ENCODE assay signal across 8 cellular contexts in the genomic region with DNA sequence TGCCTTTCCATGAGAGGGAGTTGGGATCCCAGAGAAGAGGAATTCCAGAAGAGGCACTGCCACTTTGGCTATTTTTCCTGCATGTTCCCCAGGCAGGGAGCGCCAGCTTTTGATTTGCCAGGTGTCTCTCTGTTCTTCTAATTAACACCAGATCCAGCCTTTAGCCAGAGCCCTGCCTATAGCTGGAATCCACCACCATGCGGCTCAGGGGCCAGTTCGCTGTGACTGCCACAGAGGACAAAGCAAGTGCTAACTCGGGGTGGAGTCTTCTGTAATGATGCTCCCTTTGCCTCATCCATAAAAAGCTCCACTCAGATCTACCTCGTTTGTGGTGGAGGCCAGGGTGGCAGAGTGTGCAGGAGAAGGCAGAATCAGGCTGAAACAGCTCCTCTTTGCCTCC. TPM values are rescaled to one million over a fixed set of nuclear protein-coding genes. Genes with fewer than 3 reads are reported as not detected.
DNase-seq lines count a peak whose midpoint lies in the region; ATAC-seq and TF ChIP-seq lines count a peak whose summit lies in the region.

No MANE protein-coding gene starts in this region.

- intact Hi-C loops in body of pancreas (cut with DNase I) = no loop called here

- TF ChIP-seq CTCF in 22Rv1 (IDR thresholded peaks at IDR 0.05) = no peak
- TF ChIP-seq CTCF in HFFc6 (IDR thresholded peaks at IDR 0.05) = peak; percentile 31
- TF ChIP-seq CTCF in body of pancreas (IDR thresholded peaks at IDR 0.05) = no peak
- TF ChIP-seq CTCF in lung (IDR thresholded peaks at IDR 0.05; ENCODE audit: control extremely low read depth, extremely low read depth) = no peak

- peaks cover 3% of the 10 kb centered on the region for H3K27me3 Mint-ChIP-seq in HFFc6 (ENCODE audit: insufficient read depth)

- H3K4me3 ChIP-seq in body of pancreas (no peak overlapping the region), lung (no peak overlapping the region)

- H3K27ac ChIP-seq in 22Rv1 (peak overlapping the region; percentile 55; the same call in 1 of the 2 replicates), body of pancreas (peak overlapping the region in 3 of 4 donors; percentile 80 to 92 (median 89)), lung (ENCODE audit: low read depth in 1 of 2, low read length in 1 of 2) (peak overlapping the region; percentile 63 to 99)

- 52 to 73% methylated on average over 5 of the region's 5 CpGs for WGBS in body of pancreas, 2 donors
- WGBS in lung, 2 donors = 48 to 58% methylated on average over 5 of the region's 5 CpGs

- H3K36me3 Mint-ChIP-seq in HFFc6 (ENCODE audit: low read depth) = no peaks in the 10 kb centered on the region

- H3K36me3 ChIP-seq in body of pancreas (replicated peaks in 1 of 2; ENCODE audit: insufficient read depth in 1 of 2, low read depth in 2 of 2) (no peaks in the 10 kb centered on the region), lung (ENCODE audit: control insufficient read depth in 2 of 2, insufficient read depth in 2 of 2, low read length in 2 of 2) (no peaks in the 10 kb centered on the region)

- no peaks in the 10 kb centered on the region for H3K27me3 ChIP-seq in body of pancreas
- H3K27me3 ChIP-seq in lung (ENCODE audit: control insufficient read depth, insufficient read depth) = no peaks in the 10 kb centered on the region

- peak overlapping the region; percentile 89 for H3K27ac Mint-ChIP-seq in HFFc6

- no peak for TF ChIP-seq POLR2A in body of pancreas (IDR thresholded peaks at IDR 0.05)

- H3K9me3 ChIP-seq in body of pancreas = no peaks in the 10 kb centered on the region
- H3K9me3 ChIP-seq in lung (ENCODE audit: control insufficient read depth in 2 of 2, insufficient read depth in 1 of 2, low read length in 1 of 2) = no peaks in the 10 kb centered on the region

- H3K4me3 Mint-ChIP-seq in HFFc6 = peak overlapping the region; percentile 86

- peaks cover 8% of the 10 kb centered on the region for H3K4me1 ChIP-seq in body of pancreas
- peaks cover 3 to 6% of the 10 kb centered on the region in 2 donors for H3K4me1 ChIP-seq in lung (ENCODE audit: control insufficient read depth in 2 of 2, insufficient read depth in 2 of 2, low read length in 2 of 2)

- ATAC-seq in body of pancreas = no peak
- ATAC-seq in lung (ENCODE audit: insufficient read depth, low FRiP score) = no peak
- ATAC-seq in GM19395 (IDR thresholded peaks at IDR 0.05; ENCODE audit: unreplicated experiment) = no peak

- DNase-seq in HFFc6 (peak; percentile 30), body of pancreas (no peak), lung (ENCODE audit: low spot score) (no peak), putamen (ENCODE audit: low spot score) (no peak), pons (ENCODE audit: low spot score) (no peak), HUDEP-2 (lab: John Stamatoyannopoulos, UW; ENCODE audit: unreplicated experiment in 76 of 76) (no peak)

- peaks cover 53% of the 10 kb centered on the region for H3K4me1 Mint-ChIP-seq in HFFc6 (ENCODE audit: low read depth)

- no peaks in the 10 kb centered on the region for H3K9me3 Mint-ChIP-seq in HFFc6

RNA-seq across cellular contexts. Expression of gene CTDSP2, which starts 17.9 kb away (rescaled TPM):
- total RNA-seq in HFFc6 (2021; fragmentation: NEBNext Ultra II Directional; extraction: Animal tissue kit (Norgen Biotek cat#: 25700)) = 100 to 1,000 TPM in 5 of 6 experiments, 10 to 100 TPM in 1; 99.2 to 128 (median 111) TPM
- total RNA-seq in body of pancreas = 100 to 1,000 TPM in 1 of 2 donors, 10 to 100 TPM in 1; 82.1 to 125 TPM
- total RNA-seq in lung = 100 to 1,000 TPM; 162 to 179 TPM
- polyA plus RNA-seq in lung = 100 to 1,000 TPM in 1 of 2 donors, 10 to 100 TPM in 1; 46.8 to 104 TPM

RNA-seq across cellular contexts. Expression of gene AVIL, which starts 45.8 kb away (rescaled TPM):
- total RNA-seq in HFFc6 (2021; fragmentation: NEBNext Ultra II Directional; extraction: Animal tissue kit (Norgen Biotek cat#: 25700)) = 1 to 10 TPM in 1 of 6 experiments, under 1 TPM in 5; 0.14 to 1.1 (median 0.67) TPM
- total RNA-seq in body of pancreas (10 to 100 TPM in 1 of 2 donors, 1 to 10 TPM in 1; 2.0 to 14.8 TPM), lung (1 to 10 TPM; 8.1 to 9.7 TPM)
- polyA plus RNA-seq in lung = 10 to 100 TPM in 1 of 2 donors, 1 to 10 TPM in 1; 4.3 to 11.7 TPM
